8 cellular contexts compared by ENCODE assay signal in the genomic region with DNA sequence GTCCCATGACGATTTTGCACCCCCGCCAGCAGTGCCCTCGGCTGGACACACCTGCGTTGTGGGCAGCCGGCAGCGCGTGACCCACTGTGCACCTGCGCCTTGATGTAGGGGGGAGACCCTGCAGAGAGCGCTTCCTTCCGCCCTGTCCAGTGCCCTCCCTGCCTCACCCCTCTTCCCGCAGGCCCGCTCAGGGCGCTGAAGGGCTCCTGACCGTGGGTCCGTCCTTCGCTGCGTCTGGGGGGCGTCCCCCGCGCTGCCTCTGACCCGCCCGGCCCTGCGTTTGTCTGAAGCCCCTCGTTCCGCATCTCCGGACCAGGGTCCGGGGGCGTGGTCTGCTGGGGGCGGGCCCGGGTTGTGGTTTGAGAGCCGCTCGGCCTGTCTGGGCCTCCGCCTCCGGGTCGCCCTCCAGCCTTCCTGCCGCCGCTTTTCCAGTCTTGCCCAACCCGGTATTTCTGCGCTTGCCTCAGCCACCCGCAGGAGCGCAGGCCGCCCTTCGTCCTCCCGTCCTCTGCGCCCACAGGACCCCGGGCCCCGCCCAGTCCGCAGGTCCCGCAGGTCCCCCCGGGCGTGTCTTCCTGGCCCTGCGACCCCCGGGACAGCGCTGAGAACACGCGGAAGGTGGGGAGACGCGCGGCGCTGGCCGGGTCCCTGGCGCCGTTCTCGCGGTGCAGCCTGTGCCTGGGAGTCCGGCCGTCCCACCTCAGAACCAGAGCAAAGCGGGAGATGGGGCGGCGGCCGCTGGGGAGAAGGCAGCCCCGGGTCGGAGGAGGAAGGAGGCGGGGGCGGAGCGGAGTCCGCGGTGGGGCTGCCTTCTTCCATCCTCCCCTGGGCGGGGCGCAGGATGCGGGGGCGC. TPM values are rescaled to one million over a fixed set of nuclear protein-coding genes. Genes with fewer than 3 reads are reported as not detected.
DNase-seq lines count a peak whose midpoint lies in the region; ATAC-seq and TF ChIP-seq lines count a peak whose summit lies in the region.

No MANE protein-coding gene starts in this region.

- peak overlapping the region; percentile 47 for H3K4me3 ChIP-seq in mononuclear cell (ENCODE audit: low read length)
- peak overlapping the region; percentile 55 for H3K4me3 ChIP-seq in upper lobe of right lung

- ATAC-seq in GM18873 (IDR thresholded peaks at IDR 0.05; ENCODE audit: low FRiP score, unreplicated experiment) = peak; percentile 52
- peak; percentile 43 for ATAC-seq in HG03095 (IDR thresholded peaks at IDR 0.05; ENCODE audit: unreplicated experiment)
- ATAC-seq in upper lobe of right lung = peak; percentile 74

- peaks cover 31% of the 10 kb centered on the region for H3K36me3 ChIP-seq in upper lobe of right lung

- peaks cover 5% of the 10 kb centered on the region for H3K27me3 ChIP-seq in mononuclear cell (ENCODE audit: insufficient read depth, low read length)
- peaks cover 17% of the 10 kb centered on the region for H3K27me3 ChIP-seq in upper lobe of right lung

- no peaks in the 10 kb centered on the region for H3K9me3 ChIP-seq in mononuclear cell (ENCODE audit: low read depth, low read length)
- no peaks in the 10 kb centered on the region for H3K9me3 ChIP-seq in upper lobe of right lung

- no peak for TF ChIP-seq CTCF in upper lobe of right lung (IDR thresholded peaks at IDR 0.05)

- H3K4me1 ChIP-seq in mononuclear cell (ENCODE audit: insufficient read depth, low read length) (peaks cover 53% of the 10 kb centered on the region), upper lobe of right lung (peaks cover 15% of the 10 kb centered on the region)

- intact Hi-C loops in upper lobe of right lung (cut with DNase I) = no loop called here

- H3K27ac ChIP-seq in upper lobe of right lung = peak overlapping the region; percentile 70

- DNase-seq in activated CD4-positive, alpha-beta T cell treated with anti-CD3 and anti-CD28 coated beads for 48 hours = peak; percentile 53
- peak; percentile 12 for DNase-seq in effector CD8-positive, alpha-beta T cell (lab: John Stamatoyannopoulos, UW)
- DNase-seq in upper lobe of right lung (peak; percentile 89), COLO668 (lab: John Stamatoyannopoulos, UW; ENCODE audit: unreplicated experiment) (no peak), NCI-H2227 treated with DMSO at 0.1 percent for 48 hours (lab: John Stamatoyannopoulos, UW) (no peak)

RNA-seq across cellular contexts. Expression of a gene that starts 4.0 kb away (rescaled TPM):
- total RNA-seq in mononuclear cell = 0.21 TPM
- not detected for total RNA-seq in upper lobe of right lung

RNA-seq across cellular contexts. Expression of a gene that starts 16.5 kb away (rescaled TPM):
- 388 TPM for total RNA-seq in mononuclear cell
- 257 TPM for total RNA-seq in upper lobe of right lung

RNA-seq across cellular contexts. Expression of a gene that starts 28.5 kb away (rescaled TPM):
- 18.8 TPM for total RNA-seq in mononuclear cell
- 104 TPM for total RNA-seq in upper lobe of right lung

RNA-seq across cellular contexts. Expression of a gene that starts 51.9 kb away (rescaled TPM):
- total RNA-seq in mononuclear cell (6.0 TPM), upper lobe of right lung (7.0 TPM)

Comparison
In these comparisons a context has a peak if more than half of its experiments do, and no peak if none do; other contexts are left out.
1. DNase-seq: peak in activated CD4-positive, alpha-beta T cell treated with anti-CD3 and anti-CD28 coated beads for 48 hours (single experiment), effector CD8-positive, alpha-beta T cell (single experiment) and upper lobe of right lung (single experiment); none in COLO668 (single experiment) and NCI-H2227 treated with DMSO at 0.1 percent for 48 hours (single experiment).
2. Peak in every context shown above with its lines, with median percentiles within 50 percentile points of each other: ATAC-seq.